ENCODE assay signal across 13 cellular contexts in genomic region chr11:28808771-28809170, GRCh38.
"Had no signal": no experiment of that assay in that cellular context is flagged by ENCODE, and none has a peak within 500 bp of the region (broad histone marks: within the 10 kb centered on the region; RNA-seq: fewer than 3 reads in every experiment).

No MANE protein-coding gene starts in this region.

- H3K27me3 ChIP-seq: esophagus muscularis mucosa, tibial nerve had no signal

- H3K9me3 ChIP-seq: esophagus muscularis mucosa, tibial nerve had no signal

- DNase-seq: activated CD4-positive, alpha-beta T cell treated with anti-CD3 and anti-CD28 coated beads, Interleukin-2, amount 50 U/mL, for 4 hours; activated effector memory CD4-positive, alpha-beta T cell treated with Interleukin-2 at 50 U/mL for 16 hours; activated T-cell treated with anti-CD3 and anti-CD28 coated beads, Interleukin-2, amount 50 U/mL, for 24 hours; effector memory CD4-positive, alpha-beta T cell; foreskin fibroblast; head of caudate nucleus; natural killer cell; posterior cingulate gyrus had no signal

- H3K4me1 ChIP-seq: esophagus muscularis mucosa, tibial nerve had no signal

- H3K36me3 ChIP-seq: esophagus muscularis mucosa, tibial nerve had no signal

- H3K4me3 ChIP-seq: esophagus muscularis mucosa, skin epidermis, tibial nerve had no signal

- ATAC-seq: left lobe of liver; natural killer cell; stimulated activated effector memory CD8-positive, alpha-beta T cell treated with anti-CD3 and anti-CD28 coated beads, Interleukin-12 subunit alpha, Interleukin-12 subunit beta, amount 100 ng/mL, for 72 hours had no signal

- H3K27ac ChIP-seq: esophagus muscularis mucosa, skin epidermis, tibial nerve had no signal
